ENCODE assay signal across 13 cellular contexts in genomic region chr1:191888996-191889622, GRCh38.
DNase-seq lines count a peak whose midpoint lies in the region; ATAC-seq and TF ChIP-seq lines count a peak whose summit lies in the region.
"Had no signal": no experiment of that assay in that cellular context is flagged by ENCODE, and none has a peak within 500 bp of the region (broad histone marks: within the 10 kb centered on the region; RNA-seq: fewer than 3 reads in every experiment).

No MANE protein-coding gene starts in this region.

- POLR2A ChIA-PET in CD8-positive, alpha-beta memory T cell (lab: Charles Lee) = interaction anchor here (0.7 kb wide), 1 partner anchor 41 kb away, joined by 3 read pairs; no protein-coding TSS in a partner anchor

- H3K36me3 Mint-ChIP-seq in CD8-positive, alpha-beta memory T cell = no peaks in the 10 kb centered on the region
- H3K36me3 Mint-ChIP-seq in GM23338 (ENCODE audit: low read depth) (no peaks in the 10 kb centered on the region), progenitor cell of endocrine pancreas (ENCODE audit: insufficient read depth) (no peaks in the 10 kb centered on the region)

- no peaks in the 10 kb centered on the region for H3K79me2 ChIP-seq in GM23338 (replicated peaks; ENCODE audit: insufficient read depth)

- no peaks in the 10 kb centered on the region for H3K9me2 ChIP-seq in GM23338 (ENCODE audit: insufficient read depth)

- WGBS in sigmoid colon, 2 donors = 50 to 65% methylated on average over 4 of the region's 4 CpGs

- no peak overlapping the region for H3K4me2 ChIP-seq in GM23338

- H3K4me3 ChIP-seq in CD8-positive, alpha-beta memory T cell (ENCODE audit: low read length) = no peak overlapping the region
- H3K4me3 ChIP-seq in GM23338 (no peak overlapping the region), foreskin fibroblast (ENCODE audit: low read depth in 1 of 2, low read length in 2 of 2) (no peak overlapping the region), sigmoid colon (no peak overlapping the region), tibial artery (no peak overlapping the region)
- H3K4me3 ChIP-seq: Peyer's patch, transverse colon had no signal

- H4K20me1 ChIP-seq in GM23338 (replicated peaks; ENCODE audit: insufficient read depth) = no peaks in the 10 kb centered on the region

- H3K9me3 ChIP-seq in CD8-positive, alpha-beta memory T cell (ENCODE audit: low read length) = no peaks in the 10 kb centered on the region
- H3K9me3 ChIP-seq in sigmoid colon (no peaks in the 10 kb centered on the region), tibial artery (no peaks in the 10 kb centered on the region)
- H3K9me3 ChIP-seq: Peyer's patch, transverse colon had no signal

- no peak for TF ChIP-seq EP300 in sigmoid colon (IDR thresholded peaks at IDR 0.05)

- no peaks in the 10 kb centered on the region for H3K4me1 Mint-ChIP-seq in CD8-positive, alpha-beta memory T cell
- H3K4me1 Mint-ChIP-seq in GM23338 (no peaks in the 10 kb centered on the region), progenitor cell of endocrine pancreas (ENCODE audit: low read depth) (no peaks in the 10 kb centered on the region)
- H3K4me1 Mint-ChIP-seq: B cell had no signal

- TF ChIP-seq POLR2A in sigmoid colon (IDR thresholded peaks at IDR 0.05) = no peak

- peak overlapping the region; percentile 75; the same call in 1 of the 2 replicates for H2AFZ ChIP-seq in GM23338

- CTCF ChIA-PET in CD8-positive, alpha-beta memory T cell (lab: Charles Lee) = no interaction called here

- H3K27ac ChIP-seq in CD8-positive, alpha-beta memory T cell (ENCODE audit: low read depth, low read length) = peak overlapping the region; percentile 54
- no peak overlapping the region for H3K27ac ChIP-seq in GM23338 (ENCODE audit: low read depth)
- no peak overlapping the region for H3K27ac ChIP-seq in sigmoid colon
- no peak overlapping the region for H3K27ac ChIP-seq in tibial artery
- H3K27ac ChIP-seq: Peyer's patch, transverse colon had no signal

- H3K27ac Mint-ChIP-seq in CD8-positive, alpha-beta memory T cell = no peak overlapping the region
- no peak overlapping the region for H3K27ac Mint-ChIP-seq in GM23338
- H3K27ac Mint-ChIP-seq in progenitor cell of endocrine pancreas = no peak overlapping the region
- H3K27ac Mint-ChIP-seq: B cell had no signal

- no peaks in the 10 kb centered on the region for H3F3A ChIP-seq in GM23338 (replicated peaks; ENCODE audit: low read depth)

- no peaks in the 10 kb centered on the region for H3K27me3 Mint-ChIP-seq in CD8-positive, alpha-beta memory T cell
- H3K27me3 Mint-ChIP-seq in GM23338 (ENCODE audit: insufficient read depth, low read depth, poor library complexity) = no peaks in the 10 kb centered on the region
- H3K27me3 Mint-ChIP-seq in progenitor cell of endocrine pancreas = no peaks in the 10 kb centered on the region
- H3K27me3 Mint-ChIP-seq: B cell had no signal

- intact Hi-C loops in sigmoid colon (cut with DNase I) (no loop called here), tibial artery (cut with DNase I; ENCODE audit: low total_unique reads) (no loop called here)

- peaks cover 0 to 21% (median 3%) of the 10 kb centered on the region in 5 donors for H3K9me3 Mint-ChIP-seq in CD8-positive, alpha-beta memory T cell
- H3K9me3 Mint-ChIP-seq in GM23338 (peaks cover 3% of the 10 kb centered on the region; the same call in 2 of the 3 replicates), progenitor cell of endocrine pancreas (ENCODE audit: low read depth) (peaks cover 6% of the 10 kb centered on the region)

- no peaks in the 10 kb centered on the region for H3K27me3 ChIP-seq in CD8-positive, alpha-beta memory T cell (ENCODE audit: insufficient read depth, low read length, poor library complexity, severe bottlenecking)
- H3K27me3 ChIP-seq in GM23338 (ENCODE audit: insufficient read depth) = no peaks in the 10 kb centered on the region
- H3K27me3 ChIP-seq in sigmoid colon = no peaks in the 10 kb centered on the region
- H3K27me3 ChIP-seq in tibial artery = no peaks in the 10 kb centered on the region
- H3K27me3 ChIP-seq: Peyer's patch, transverse colon had no signal

- H3K4me1 ChIP-seq in CD8-positive, alpha-beta memory T cell (ENCODE audit: insufficient read depth, low read length) = no peaks in the 10 kb centered on the region
- H3K4me1 ChIP-seq in GM23338 (ENCODE audit: insufficient read depth) (no peaks in the 10 kb centered on the region), sigmoid colon (no peaks in the 10 kb centered on the region), tibial artery (no peaks in the 10 kb centered on the region)
- H3K4me1 ChIP-seq: Peyer's patch, transverse colon had no signal

- no peak for DNase-seq in CD8-positive, alpha-beta memory T cell
- DNase-seq in GM23338 (ENCODE audit: low spot score) = peak; percentile 31
- DNase-seq in NCI-H748 (lab: John Stamatoyannopoulos, UW; ENCODE audit: unreplicated experiment) = peak; percentile 40
- DNase-seq in foreskin fibroblast = peak; percentile 1 to 41
- no peak for DNase-seq in progenitor cell of endocrine pancreas (ENCODE audit: low spot score, unreplicated experiment)
- no peak for DNase-seq in sigmoid colon
- no peak for DNase-seq in tibial artery
- DNase-seq: activated T-cell treated with anti-CD3 and anti-CD28 coated beads for 4 hours, NCI-H1048, Peyer's patch, transverse colon had no signal

- no peak overlapping the region for H3K4me3 Mint-ChIP-seq in CD8-positive, alpha-beta memory T cell
- H3K4me3 Mint-ChIP-seq in GM23338 (no peak overlapping the region), progenitor cell of endocrine pancreas (ENCODE audit: low read depth) (no peak overlapping the region)
- H3K4me3 Mint-ChIP-seq: B cell had no signal

- H3K36me3 ChIP-seq in CD8-positive, alpha-beta memory T cell (ENCODE audit: insufficient read depth, low read length) = no peaks in the 10 kb centered on the region
- no peaks in the 10 kb centered on the region for H3K36me3 ChIP-seq in GM23338 (ENCODE audit: insufficient read depth)
- no peaks in the 10 kb centered on the region for H3K36me3 ChIP-seq in sigmoid colon
- H3K36me3 ChIP-seq in tibial artery = no peaks in the 10 kb centered on the region
- H3K36me3 ChIP-seq: Peyer's patch, transverse colon had no signal

- ATAC-seq in GM23338 (no peak; the same call in 2 of the 3 replicates), esophagus mucosa (no peak)

- no peak for TF ChIP-seq CTCF in GM23338 (conservative IDR thresholded peaks at IDR 0.05; ENCODE audit: low read depth in 2 of 2)
- TF ChIP-seq CTCF in foreskin fibroblast (IDR thresholded peaks at IDR 0.05; ENCODE audit: low read depth, low read length) = no peak
- no peak for TF ChIP-seq CTCF in progenitor cell of endocrine pancreas (IDR thresholded peaks at IDR 0.05; ENCODE audit: unreplicated experiment)
- TF ChIP-seq CTCF in sigmoid colon (IDR thresholded peaks at IDR 0.05) = no peak
- no peak for TF ChIP-seq CTCF in tibial artery (IDR thresholded peaks at IDR 0.05)

TF ChIP-seq in GM23338, 12 proteins besides CTCF, POLR2A, EP300 and RAD21 (continues in another document):
- TF ChIP-seq ZNF114 (CRISPR knock-in tag; IDR thresholded peaks at IDR 0.05) (no peak), NANOG (IDR thresholded peaks at IDR 0.05; ENCODE audit: borderline replicate concordance) (no peak), STAT1 (IDR thresholded peaks at IDR 0.05; ENCODE audit: unreplicated experiment) (no peak)

Comparison
In these comparisons a context has a peak if more than half of its experiments do, and no peak if none do; other contexts are left out.
1. DNase-seq: peak in GM23338 (single experiment), NCI-H748 (single experiment) and foreskin fibroblast (2 of 2); none in CD8-positive, alpha-beta memory T cell (0 of 5), progenitor cell of endocrine pancreas (single experiment), sigmoid colon (single experiment) and tibial artery (0 of 2).